In genomic region chr20:4605166-4605565, GRCh38 we compare ENCODE assay signal across 1 cellular context.
TF ChIP-seq lines count a peak whose summit lies in the region.

No MANE protein-coding gene starts in this region.

TF ChIP-seq in GM23338, 12 proteins besides CTCF, POLR2A, EP300 and RAD21 (continued from another document):
- TF ChIP-seq REST (IDR thresholded peaks at IDR 0.05; ENCODE audit: unreplicated experiment) (no peak), JUNB (IDR thresholded peaks at IDR 0.05; ENCODE audit: unreplicated experiment) (no peak), NANOG (IDR thresholded peaks at IDR 0.05; ENCODE audit: borderline replicate concordance) (no peak)
